Comparison of ENCODE assay signal across 7 cellular contexts in the genomic region with DNA sequence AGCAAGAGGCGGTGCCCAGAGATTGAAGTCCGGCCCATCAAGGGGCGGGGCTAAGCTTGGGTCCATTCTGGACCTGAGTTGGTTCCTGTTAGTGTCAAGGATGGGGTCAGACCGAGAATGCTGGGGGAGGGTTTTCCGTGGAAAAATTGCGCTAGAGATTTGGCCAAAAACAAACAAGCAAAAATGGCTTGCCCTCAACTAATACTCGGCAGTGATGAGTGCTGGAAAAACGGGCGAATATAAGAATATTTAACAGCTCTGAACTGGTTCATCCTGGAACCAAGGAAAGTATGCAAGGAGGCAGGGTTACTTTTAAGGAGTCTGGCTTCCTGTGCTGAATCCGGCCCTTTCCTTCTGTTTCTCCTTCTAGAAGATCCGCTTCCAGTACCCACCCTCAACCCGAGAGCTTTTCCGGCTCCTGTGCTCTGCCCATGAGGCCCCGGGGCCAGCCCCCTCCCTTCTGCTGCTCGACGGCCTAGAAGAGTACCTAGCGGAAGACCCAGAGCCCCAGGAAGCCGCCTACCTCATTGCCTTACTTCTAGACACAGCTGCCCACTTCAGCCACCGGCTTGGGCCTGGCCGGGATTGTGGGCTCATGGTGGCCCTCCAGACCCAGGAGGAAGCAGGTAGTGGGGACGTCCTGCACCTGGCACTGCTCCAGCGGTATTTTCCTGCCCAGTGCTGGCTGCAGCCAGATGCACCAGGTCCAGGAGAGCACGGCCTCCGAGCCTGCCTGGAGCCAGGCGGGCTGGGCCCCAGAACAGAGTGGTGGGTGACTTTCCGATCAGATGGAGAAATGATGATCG. TPM values are rescaled to one million over a fixed set of nuclear protein-coding genes. Genes with fewer than 3 reads are reported as not detected.
DNase-seq lines count a peak whose midpoint lies in the region; ATAC-seq and TF ChIP-seq lines count a peak whose summit lies in the region.

No MANE protein-coding gene starts in this region.

- intact Hi-C loops in tibial artery (cut with DNase I; ENCODE audit: low total_unique reads), result loop anchor here (10.0 kb wide), 2 partner anchors 69 to 81 kb away; a partner anchor contains a TSS

- CTCF ChIA-PET in activated CD8-positive, alpha-beta T cell treated with anti-CD3 and anti-CD28 coated beads, Interleukin-2, amount 10 ng/mL, durations not matched to agents 7 days and 5 days (lab: Charles Lee), result interaction anchor here (0.7 to 4.3 kb wide), 15 partner anchors 8 to 504 kb away, joined by 3 to 35 read pairs (median 3); a partner anchor contains a TSS

- H3K27me3 Mint-ChIP-seq in activated CD8-positive, alpha-beta T cell treated with anti-CD3 and anti-CD28 coated beads, Interleukin-2, amount 10 ng/mL, durations not matched to agents 7 days and 5 days (ENCODE audit: low read depth), result no peaks in the 10 kb centered on the region
- no peaks in the 10 kb centered on the region for H3K27me3 Mint-ChIP-seq in naive B cell

- H3K36me3 ChIP-seq in endocrine pancreas (ENCODE audit: control insufficient read depth, insufficient read depth, low read length), result no peaks in the 10 kb centered on the region
- peaks cover 0 to 7% (median 0%) of the 10 kb centered on the region in 3 donors for H3K36me3 ChIP-seq in tibial artery

- POLR2A ChIA-PET in activated CD8-positive, alpha-beta T cell treated with anti-CD3 and anti-CD28 coated beads, Interleukin-2, amount 10 ng/mL, durations not matched to agents 7 days and 5 days (lab: Charles Lee), result interaction anchor here (1.0 to 2.0 kb wide), 12 partner anchors 8 to 153 kb away, joined by 3 to 15 read pairs (median 4); a partner anchor contains a TSS

- ATAC-seq in GM19467 (IDR thresholded peaks at IDR 0.05; ENCODE audit: unreplicated experiment), result peak; percentile 29
- ATAC-seq in activated CD8-positive, alpha-beta T cell treated with anti-CD3 and anti-CD28 coated beads, Interleukin-2, amount 10 ng/mL, durations not matched to agents 7 days and 5 days, result peak; percentile 50
- peak; percentile 35 to 40 for ATAC-seq in naive B cell (ENCODE audit: low read depth in 2 of 2)

- H3K4me1 ChIP-seq in endocrine pancreas (ENCODE audit: control insufficient read depth, insufficient read depth, low read length) (peaks cover 4% of the 10 kb centered on the region), tibial artery (peaks cover 0 to 54% (median 44%) of the 10 kb centered on the region in 4 donors)

- peak overlapping the region; percentile 84 for H3K9ac ChIP-seq in endocrine pancreas (ENCODE audit: control insufficient read depth, insufficient read depth, low read length)

- no peaks in the 10 kb centered on the region for H3K27me3 ChIP-seq in endocrine pancreas (ENCODE audit: control insufficient read depth, insufficient read depth, low read length)
- no peaks in the 10 kb centered on the region for H3K27me3 ChIP-seq in tibial artery

- no peak overlapping the region for H3K4me3 Mint-ChIP-seq in activated CD8-positive, alpha-beta T cell treated with anti-CD3 and anti-CD28 coated beads, Interleukin-2, amount 10 ng/mL, durations not matched to agents 7 days and 5 days
- no peak overlapping the region for H3K4me3 Mint-ChIP-seq in naive B cell

- H3K9me3 Mint-ChIP-seq in activated CD8-positive, alpha-beta T cell treated with anti-CD3 and anti-CD28 coated beads, Interleukin-2, amount 10 ng/mL, durations not matched to agents 7 days and 5 days (ENCODE audit: insufficient read depth), result no peaks in the 10 kb centered on the region
- no peaks in the 10 kb centered on the region for H3K9me3 Mint-ChIP-seq in naive B cell

- DNase-seq in NCI-H2196 (lab: John Stamatoyannopoulos, UW; ENCODE audit: unreplicated experiment) (peak; percentile 58), naive B cell (peak; percentile 65), tibial artery (peak; percentile 49 to 80), occipital lobe (lab: John Stamatoyannopoulos, UW) (no peak)
- peak; percentile 91 for DNase-seq in activated CD8-positive, alpha-beta T cell treated with anti-CD3 and anti-CD28 coated beads, Interleukin-2, amount 10 ng/mL, durations not matched to agents 7 days and 5 days

- TF ChIP-seq CTCF in tibial artery (IDR thresholded peaks at IDR 0.05), result no peak

- peak overlapping the region; percentile 90 to 94 for H3K27ac ChIP-seq in tibial artery

- H3K36me3 Mint-ChIP-seq in activated CD8-positive, alpha-beta T cell treated with anti-CD3 and anti-CD28 coated beads, Interleukin-2, amount 10 ng/mL, durations not matched to agents 7 days and 5 days (ENCODE audit: low read depth), result peaks cover 23% of the 10 kb centered on the region
- H3K36me3 Mint-ChIP-seq in naive B cell, result no peaks in the 10 kb centered on the region

- H3K27ac Mint-ChIP-seq in activated CD8-positive, alpha-beta T cell treated with anti-CD3 and anti-CD28 coated beads, Interleukin-2, amount 10 ng/mL, durations not matched to agents 7 days and 5 days, result no peak overlapping the region
- H3K27ac Mint-ChIP-seq in naive B cell, result no peak overlapping the region

- H3K9me3 ChIP-seq in endocrine pancreas (ENCODE audit: control insufficient read depth, low read length) (no peaks in the 10 kb centered on the region), tibial artery (no peaks in the 10 kb centered on the region)

- peaks cover 37% of the 10 kb centered on the region for H3K4me1 Mint-ChIP-seq in activated CD8-positive, alpha-beta T cell treated with anti-CD3 and anti-CD28 coated beads, Interleukin-2, amount 10 ng/mL, durations not matched to agents 7 days and 5 days (ENCODE audit: low read depth)
- H3K4me1 Mint-ChIP-seq in naive B cell, result peaks cover 16 to 24% (median 20%) of the 10 kb centered on the region in 3 donors

- H3K4me3 ChIP-seq in endocrine pancreas (ENCODE audit: control insufficient read depth, insufficient read depth, low read length) (peak overlapping the region; percentile 57), tibial artery (peak overlapping the region; percentile 62 to 63)

RNA-seq across cellular contexts. Expression of a gene that starts 0.9 kb away (rescaled TPM):
- 1 to 10 TPM; 3.1 to 3.4 TPM for total RNA-seq in activated CD8-positive, alpha-beta T cell treated with anti-CD3 and anti-CD28 coated beads, Interleukin-2, amount 10 ng/mL, durations not matched to agents 7 days and 5 days
- polyA plus RNA-seq in naive B cell (ENCODE audit: low read depth in 6 of 6), result 10 to 100 TPM in 1 of 6 donors, 1 to 10 TPM in 5; 6.0 to 10.2 (median 7.6) TPM
- 1.6 TPM for total RNA-seq in occipital lobe

RNA-seq across cellular contexts. Expression of a gene that starts 8.8 kb away (rescaled TPM):
- total RNA-seq in activated CD8-positive, alpha-beta T cell treated with anti-CD3 and anti-CD28 coated beads, Interleukin-2, amount 10 ng/mL, durations not matched to agents 7 days and 5 days, result 1 to 10 TPM; 6.4 to 8.8 TPM
- polyA plus RNA-seq in naive B cell (ENCODE audit: low read depth in 6 of 6), result 1 to 10 TPM in 5 of 6 donors, not detected in 1; 2.2 to 3.9 (median 3.6) TPM
- total RNA-seq in occipital lobe, result 4.8 TPM

RNA-seq across cellular contexts. Expression of a gene that starts 20.1 kb away (rescaled TPM):
- total RNA-seq in activated CD8-positive, alpha-beta T cell treated with anti-CD3 and anti-CD28 coated beads, Interleukin-2, amount 10 ng/mL, durations not matched to agents 7 days and 5 days, result 1 to 10 TPM; 1.1 TPM
- under 1 TPM in 2 of 6 donors, not detected in 4; 0.56 to 0.69 TPM for polyA plus RNA-seq in naive B cell (ENCODE audit: low read depth in 6 of 6)
- total RNA-seq in occipital lobe, result 28.2 TPM

RNA-seq across cellular contexts. Expression of a gene that starts 29.0 kb away (rescaled TPM):
- total RNA-seq in activated CD8-positive, alpha-beta T cell treated with anti-CD3 and anti-CD28 coated beads, Interleukin-2, amount 10 ng/mL, durations not matched to agents 7 days and 5 days, result 10 to 100 TPM in 1 of 2 experiments, 1 to 10 TPM in 1; 9.9 to 13.6 TPM
- polyA plus RNA-seq in naive B cell (ENCODE audit: low read depth in 6 of 6), result 10 to 100 TPM; 13.2 to 25.0 (median 16.2) TPM
- 2.3 TPM for total RNA-seq in occipital lobe

RNA-seq across cellular contexts. Expression of a gene that starts 29.3 kb away (rescaled TPM):
- 10 to 100 TPM; 23.6 to 29.6 TPM for total RNA-seq in activated CD8-positive, alpha-beta T cell treated with anti-CD3 and anti-CD28 coated beads, Interleukin-2, amount 10 ng/mL, durations not matched to agents 7 days and 5 days
- 100 to 1,000 TPM; 102 to 171 (median 114) TPM for polyA plus RNA-seq in naive B cell (ENCODE audit: low read depth in 6 of 6)
- total RNA-seq in occipital lobe, result 28.7 TPM

Comparison
In these comparisons a context has a peak if more than half of its experiments do, and no peak if none do; other contexts are left out.
1. RNA of a gene that starts 20.1 kb away (total RNA-seq): 28.2 TPM in occipital lobe (single experiment); 1.1 TPM in activated CD8-positive, alpha-beta T cell treated with anti-CD3 and anti-CD28 coated beads, Interleukin-2, amount 10 ng/mL, durations not matched to agents 7 days and 5 days; every median in the first group is over 10 times any median in the second.
2. Peak in every context shown above with its lines, with median percentiles within 50 percentile points of each other: ATAC-seq.